ENCODE assay signal across 21 cellular contexts in genomic region chr17:80248001-80248893, GRCh38.
"Had no signal": no experiment of that assay in that cellular context is flagged by ENCODE, and none has a peak within 500 bp of the region (broad histone marks: within the 10 kb centered on the region; RNA-seq: fewer than 3 reads in every experiment).

No MANE protein-coding gene starts in this region.

- FAIRE-seq: colon, keratinocyte had no signal

- H3K27me3 Mint-ChIP-seq: naive thymus-derived CD4-positive, alpha-beta T cell; type B pancreatic cell had no signal

- H3K27me3 ChIP-seq: esophagus squamous epithelium, gastroesophageal sphincter, suprapubic skin, thyroid gland had no signal

- H3K4me3 ChIP-seq: esophagus squamous epithelium, gastroesophageal sphincter, smooth muscle cell, suprapubic skin, thyroid gland had no signal

- H3K4me1 ChIP-seq: gastroesophageal sphincter, suprapubic skin had no signal

- H3K4me2 ChIP-seq: smooth muscle cell had no signal

- H3K9me3 ChIP-seq: esophagus squamous epithelium, gastroesophageal sphincter, suprapubic skin, thyroid gland had no signal

- H3K9me3 Mint-ChIP-seq: immature natural killer cell; naive thymus-derived CD4-positive, alpha-beta T cell; nephron progenitor cell; stimulated activated effector memory CD8-positive, alpha-beta T cell treated with anti-CD3 and anti-CD28 coated beads, Interleukin-12 subunit alpha, Interleukin-12 subunit beta, amount 100 ng/mL, for 72 hours; type B pancreatic cell had no signal

- H3K27ac Mint-ChIP-seq: immature natural killer cell; naive thymus-derived CD4-positive, alpha-beta T cell; nephron progenitor cell; type B pancreatic cell had no signal

- ATAC-seq: gastroesophageal sphincter; left colon; left ventricle myocardium superior; naive thymus-derived CD4-positive, alpha-beta T cell; stimulated activated effector memory CD8-positive, alpha-beta T cell treated with anti-CD3 and anti-CD28 coated beads, Interleukin-12 subunit alpha, Interleukin-12 subunit beta, amount 100 ng/mL, for 72 hours; stimulated activated naive CD8-positive, alpha-beta T cell treated with anti-CD3 and anti-CD28 coated beads, Interleukin-15, Interleukin-2, amounts not matched to agents 100 U/mL and 50 U/mL, for 24 hours had no signal

- H3K4me3 Mint-ChIP-seq: immature natural killer cell; naive thymus-derived CD4-positive, alpha-beta T cell; nephron progenitor cell; stimulated activated effector memory CD8-positive, alpha-beta T cell treated with anti-CD3 and anti-CD28 coated beads, Interleukin-12 subunit alpha, Interleukin-12 subunit beta, amount 100 ng/mL, for 72 hours; type B pancreatic cell had no signal

- H3K27ac ChIP-seq: esophagus squamous epithelium, gastroesophageal sphincter, suprapubic skin, thyroid gland had no signal

- DNase-seq: dermis blood vessel endothelial cell; esophagus squamous epithelium; foreskin fibroblast; glutamatergic neuron; immature natural killer cell; left colon; mesendoderm; naive thymus-derived CD4-positive, alpha-beta T cell; nephron progenitor cell; stimulated activated CD4-positive, alpha-beta T cell treated with anti-CD3 and anti-CD28 coated beads, Interleukin-4, amount 100 ng/mL, for 1 hour; stimulated activated CD8-positive, alpha-beta memory T cell treated with anti-CD3 and anti-CD28 coated beads, Interleukin-4, amount 100 ng/mL, for 48 hours; stimulated activated naive CD8-positive, alpha-beta T cell treated with anti-CD3 and anti-CD28 coated beads, Interleukin-15, Interleukin-2, amounts not matched to agents 100 U/mL and 50 U/mL, for 24 hours; thyroid gland had no signal
